In genomic region chrX:56757327-56757726, GRCh38 we compare ENCODE assay signal across 1 cellular context.
TF ChIP-seq lines count a peak whose summit lies in the region.

No MANE protein-coding gene starts in this region.

TF ChIP-seq in GM12878, 131 proteins besides CTCF, POLR2A, EP300 and RAD21:
- TF ChIP-seq RUNX3 (IDR thresholded peaks at IDR 0.05; ENCODE audit: low read length) = peak; percentile 60; the same call in 1 of the 2 replicates
- no peak for TF ChIP-seq CHD4 (IDR thresholded peaks at IDR 0.05)
- TF ChIP-seq IKZF2 (IDR thresholded peaks at IDR 0.05) = peak in 1 of 2 experiments; percentile 14; a peak in 1 of 4 replicates
